ENCODE assay signal across 8 cellular contexts in the genomic region with DNA sequence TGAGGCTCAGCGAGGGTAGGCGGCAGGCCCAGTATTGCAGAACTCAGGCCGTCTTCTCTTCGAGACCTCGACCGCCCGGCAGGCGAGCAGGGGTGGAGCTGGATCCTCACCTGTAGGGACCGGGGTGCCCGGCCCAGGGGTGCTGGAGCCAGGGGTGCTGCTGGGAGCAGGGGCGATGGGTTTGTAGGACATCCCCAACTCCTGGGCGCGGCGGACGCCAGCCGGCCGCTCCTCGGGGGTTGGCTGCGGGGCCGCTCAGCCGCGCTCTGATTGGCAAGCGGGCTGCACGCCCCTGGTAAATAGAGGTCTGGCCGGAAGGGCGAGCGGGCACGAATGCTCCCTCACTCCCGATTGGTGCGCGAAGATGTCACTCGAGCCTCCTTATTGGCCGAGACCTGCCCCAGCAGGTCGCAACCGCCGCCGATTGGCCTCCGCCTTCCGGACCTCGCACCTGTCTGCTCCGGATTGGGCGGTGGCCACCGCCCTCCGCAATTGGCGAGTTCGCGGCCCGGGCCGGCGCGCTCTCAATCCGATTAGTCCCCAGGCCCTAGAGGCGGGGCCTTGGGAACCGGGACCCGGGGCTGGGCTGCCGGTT. TPM values are rescaled to one million over a fixed set of nuclear protein-coding genes. Genes with fewer than 3 reads are reported as not detected.
DNase-seq lines count a peak whose midpoint lies in the region; ATAC-seq, FAIRE-seq and TF ChIP-seq lines count a peak whose summit lies in the region.

A gene with protein sequence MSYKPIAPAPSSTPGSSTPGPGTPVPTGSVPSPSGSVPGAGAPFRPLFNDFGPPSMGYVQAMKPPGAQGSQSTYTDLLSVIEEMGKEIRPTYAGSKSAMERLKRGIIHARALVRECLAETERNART (minus strand): TSS at position 272 of the 595 bp plus-strand sequence. CDS start 80 bp downstream, at position 192.

- H3K36me3 ChIP-seq in kidney (ENCODE audit: control insufficient read depth in 1 of 2, insufficient read depth in 2 of 2, low read length in 2 of 2): peaks cover 2 to 4% of the 10 kb centered on the region in 2 donors

- peak within 1 kb of the TSS; percentile 99 to 100 for H3K27ac ChIP-seq in kidney (ENCODE audit: low read depth in 2 of 2, low read length in 2 of 2)

- H3K9me3 ChIP-seq in kidney (ENCODE audit: control insufficient read depth in 1 of 2, low read length in 2 of 2): no peaks in the 10 kb centered on the region

- DNase-seq in AG20443 (ENCODE audit: low spot score): peak; percentile 98
- peak; percentile 99 for DNase-seq in NCI-H510A (lab: John Stamatoyannopoulos, UW)
- DNase-seq in activated CD4-positive, alpha-beta T cell treated with anti-CD3 and anti-CD28 coated beads for 1 hour: peak; percentile 95
- DNase-seq in cerebellum (ENCODE audit: low spot score): peak; percentile 98
- peak; percentile 100 for DNase-seq in kidney
- DNase-seq in stimulated activated CD4-positive, alpha-beta T cell treated with anti-CD3 and anti-CD28 coated beads, Interleukin-15, amount 100 ng/mL, for 24 hours: peak; percentile 100

- H3K9ac ChIP-seq in kidney (ENCODE audit: low read length in 2 of 2): peak within 1 kb of the TSS; percentile 81 to 87

- FAIRE-seq in kidney (lab: Jason Lieb, UNC): peak; percentile 70

- peak; percentile 75 for TF ChIP-seq POLR2A in GM19099 (IDR thresholded peaks at IDR 0.05; ENCODE audit: extremely low read depth, insufficient read length, low read depth)

- peak; percentile 67 for ATAC-seq in HG03432 (IDR thresholded peaks at IDR 0.05; ENCODE audit: unreplicated experiment)

- no peak for TF ChIP-seq CTCF in kidney (IDR thresholded peaks at IDR 0.05; ENCODE audit: borderline replicate concordance, extremely low read depth, insufficient read depth)

- intact Hi-C loops in kidney (cut with DNase I): no loop called here

- H3K4me1 ChIP-seq in kidney (ENCODE audit: control insufficient read depth in 1 of 2, insufficient read depth in 1 of 2, low read depth in 1 of 2, low read length in 2 of 2): peaks cover 21 to 31% of the 10 kb centered on the region in 2 donors

- H3K4me3 ChIP-seq in kidney (ENCODE audit: low read length in 2 of 2): peak within 1 kb of the TSS; percentile 78 to 86

RNA-seq across cellular contexts. Expression of the gene that starts here (rescaled TPM):
- total RNA-seq in cerebellum (7.9 TPM), kidney (98.4 TPM)
- polyA plus RNA-seq in kidney (ENCODE audit: insufficient read depth, low read depth, low replicate concordance): 188 TPM

Comparison
In these comparisons a context has a peak if more than half of its experiments do, and no peak if none do; other contexts are left out.
1. Peak in every context shown above with its lines: DNase-seq, ATAC-seq, H3K4me3 ChIP-seq and H3K27ac ChIP-seq.
2. RNA of the gene that starts here (total RNA-seq): 98.4 TPM in kidney (single experiment); 7.9 TPM in cerebellum (single experiment); every median in the first group is over 10 times any median in the second.